Comparison of ENCODE assay signal across 18 cellular contexts in the genomic region with DNA sequence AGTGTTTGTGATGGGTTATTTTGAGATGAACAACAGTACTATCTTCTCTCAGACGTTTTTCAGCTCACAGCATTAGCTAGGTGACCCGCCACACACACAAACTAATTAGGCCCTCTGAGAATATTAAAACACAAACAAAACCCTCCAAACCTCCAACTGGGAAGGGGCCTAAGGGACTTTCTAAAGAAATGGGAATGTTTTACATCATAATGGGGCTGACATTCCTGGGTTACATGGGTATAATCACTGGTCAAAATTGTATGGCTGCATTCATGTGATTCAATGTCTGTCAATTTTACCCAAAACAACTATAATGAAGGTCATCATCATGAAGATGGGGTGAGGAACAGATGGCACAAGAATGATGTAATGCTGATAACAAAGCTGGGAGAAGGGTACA.
"Had no signal": no experiment of that assay in that cellular context is flagged by ENCODE, and none has a peak within 500 bp of the region (broad histone marks: within the 10 kb centered on the region; RNA-seq: fewer than 3 reads in every experiment).

No MANE protein-coding gene starts in this region.

- FAIRE-seq: kidney, small intestine had no signal

- H3K4me1 ChIP-seq: foreskin keratinocyte, heart left ventricle, left lung, right atrium auricular region had no signal

- H3K4me3 ChIP-seq: heart left ventricle, left lung, right atrium auricular region had no signal

- DNase-seq: activated CD4-positive, alpha-beta memory T cell treated with anti-CD3 and anti-CD28 coated beads, Interleukin-2, amount 10 ng/mL, durations not matched to agents 7 days and 5 days; activated CD4-positive, alpha-beta T cell treated with anti-CD3 and anti-CD28 coated beads for 4 hours; activated gamma-delta T cell treated with Interleukin-2 at 50 U/mL for 16 hours; activated T-cell treated with anti-CD3 and anti-CD28 coated beads, Interleukin-2, amount 50 U/mL, for 4 hours; anterior cingulate cortex; cerebellar nuclear complex; effector CD8-positive, alpha-beta T cell; foreskin keratinocyte; heart left ventricle; kidney; left lung; naive thymus-derived CD8-positive, alpha-beta T cell; occipital lobe; small intestine; stimulated activated CD4-positive, alpha-beta T cell treated with anti-CD3 and anti-CD28 coated beads, Interleukin-4, amount 100 ng/mL, for 24 hours; stimulated activated naive CD8-positive, alpha-beta T cell treated with anti-CD3 and anti-CD28 coated beads, Interleukin-15, Interleukin-2, amounts not matched to agents 100 U/mL and 50 U/mL, for 24 hours; T-helper 17 cell had no signal

- H3K27me3 ChIP-seq: foreskin keratinocyte, heart left ventricle, left lung, right atrium auricular region had no signal

- ATAC-seq: activated T-cell treated with anti-CD3 and anti-CD28 coated beads, Interleukin-2, amount 50 U/mL, for 4 hours; foreskin keratinocyte; heart left ventricle; left lung; naive thymus-derived CD8-positive, alpha-beta T cell; stimulated activated naive CD8-positive, alpha-beta T cell treated with anti-CD3 and anti-CD28 coated beads, Interleukin-15, Interleukin-2, amounts not matched to agents 100 U/mL and 50 U/mL, for 24 hours; T-helper 17 cell had no signal

- H3K27ac ChIP-seq: foreskin keratinocyte, heart left ventricle, left lung, right atrium auricular region had no signal
